ENCODE assay signal across 21 cellular contexts in the genomic region with DNA sequence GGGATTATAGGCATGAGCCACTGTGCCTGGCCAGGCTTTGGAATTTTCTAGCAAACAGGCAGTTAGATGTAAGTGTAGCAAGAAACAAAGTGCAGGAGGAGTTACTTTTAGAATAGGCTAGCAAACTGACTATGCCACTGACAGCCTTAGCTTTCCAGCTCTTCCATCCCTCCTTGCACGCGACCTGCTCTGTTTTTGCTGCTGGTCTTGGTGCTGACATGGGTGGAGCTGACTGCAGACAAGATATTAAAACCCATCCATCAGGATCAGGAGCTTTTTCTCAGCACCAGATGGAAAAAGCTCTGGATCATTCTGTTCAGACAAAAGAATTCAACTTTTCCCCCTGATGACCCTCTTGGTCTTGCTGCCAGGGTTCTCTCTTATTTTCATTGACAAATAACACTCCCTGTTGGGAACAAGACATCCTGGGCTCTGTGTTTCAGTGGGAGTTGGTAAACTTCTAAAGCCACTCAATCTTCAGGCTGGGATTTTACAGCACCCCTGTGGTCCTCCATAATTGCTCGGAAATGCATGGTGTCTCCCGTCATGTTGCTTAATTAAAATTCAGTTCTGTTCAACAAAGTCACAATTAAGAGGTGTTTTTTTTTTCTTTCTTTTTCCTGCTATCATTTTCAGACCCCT.
DNase-seq lines count a peak whose midpoint lies in the region; ATAC-seq and TF ChIP-seq lines count a peak whose summit lies in the region.
"Had no signal": no experiment of that assay in that cellular context is flagged by ENCODE, and none has a peak within 500 bp of the region (broad histone marks: within the 10 kb centered on the region; RNA-seq: fewer than 3 reads in every experiment).

No MANE protein-coding gene starts in this region.

- no peak overlapping the region for H2BK5ac ChIP-seq in mesendoderm (ENCODE audit: low read length)

- H3K56ac ChIP-seq in mesendoderm (ENCODE audit: low read length) = no peak overlapping the region

- H3K4me1 Mint-ChIP-seq in GM23338 = peaks cover 21% of the 10 kb centered on the region
- H3K4me1 Mint-ChIP-seq in WTC11 = peaks cover 22% of the 10 kb centered on the region

- ATAC-seq in GM23338 (peak; percentile 71), WTC11 (peak; percentile 87), HG03159 (IDR thresholded peaks at IDR 0.05; ENCODE audit: unreplicated experiment) (no peak)
- ATAC-seq: Right ventricle myocardium inferior had no signal

- H3K4me2 ChIP-seq in GM23338 = no peak overlapping the region
- no peak overlapping the region for H3K4me2 ChIP-seq in mesendoderm (ENCODE audit: low read length)
- H3K4me2 ChIP-seq: PC-9 had no signal

- H3K36me3 ChIP-seq in GM23338 (ENCODE audit: insufficient read depth) (no peaks in the 10 kb centered on the region), mesendoderm (ENCODE audit: control insufficient read depth, insufficient read depth, low read length) (no peaks in the 10 kb centered on the region)
- H3K36me3 ChIP-seq: SJSA1 had no signal

- no peak overlapping the region for H3K4ac ChIP-seq in mesendoderm (ENCODE audit: low read depth, low read length)

- H3K36me3 Mint-ChIP-seq in GM23338 (ENCODE audit: low read depth) (no peaks in the 10 kb centered on the region; the same call in 2 of the 3 replicates), WTC11 (no peaks in the 10 kb centered on the region)

- H2BK120ac ChIP-seq in mesendoderm (ENCODE audit: low read depth, low read length) = no peak overlapping the region

- peaks cover 6% of the 10 kb centered on the region for H3K9me2 ChIP-seq in GM23338 (ENCODE audit: insufficient read depth)

- WGBS in mesendoderm (ENCODE audit: extremely low coverage, insufficient coverage, low lambda C conversion rate) = no CpG with 5 or more reads among the region's 4 CpGs

- no peaks in the 10 kb centered on the region for H3K79me1 ChIP-seq in mesendoderm (ENCODE audit: low read length)

- no peaks in the 10 kb centered on the region for H3F3A ChIP-seq in GM23338 (replicated peaks; ENCODE audit: low read depth)

- H3K4me1 ChIP-seq in GM23338 (ENCODE audit: insufficient read depth) = peaks cover 7% of the 10 kb centered on the region; the same call in 1 of the 2 replicates
- H3K4me1 ChIP-seq in mesendoderm (ENCODE audit: control insufficient read depth, low read depth, low read length) = no peaks in the 10 kb centered on the region
- H3K4me1 ChIP-seq: SJSA1 had no signal

- H3K4me3 ChIP-seq in GM23338 (no peak overlapping the region), mesendoderm (ENCODE audit: low read length) (no peak overlapping the region)
- H3K4me3 ChIP-seq: PC-9, SJSA1 had no signal

- CTCF ChIA-PET in WTC11 (lab: Charles Lee) = interaction anchor here (1.1 to 1.5 kb wide), 3 partner anchors 29 to 141 kb away, joined by 3 to 5 read pairs (median 3); no protein-coding TSS in a partner anchor

- H3K27ac Mint-ChIP-seq in GM23338 (no peak overlapping the region), WTC11 (no peak overlapping the region)

- H3K18ac ChIP-seq in mesendoderm (ENCODE audit: low read length) = no peak overlapping the region

- H2AFZ ChIP-seq in GM23338 = no peak overlapping the region; the same call in 1 of the 2 replicates
- H2AFZ ChIP-seq: PC-9 had no signal

- no peak overlapping the region for H3K9ac ChIP-seq in mesendoderm (ENCODE audit: low read length)

- no peak overlapping the region for H4K8ac ChIP-seq in mesendoderm (ENCODE audit: low read depth, low read length)

- peaks cover 53% of the 10 kb centered on the region for H3K9me3 Mint-ChIP-seq in GM23338
- H3K9me3 Mint-ChIP-seq in WTC11 = no peaks in the 10 kb centered on the region

- H2AK5ac ChIP-seq in mesendoderm (ENCODE audit: low read length) = no peak overlapping the region

- no peak overlapping the region for H4K5ac ChIP-seq in mesendoderm (ENCODE audit: low read length)

- H3K23ac ChIP-seq in mesendoderm (ENCODE audit: low read length) = no peak overlapping the region

- H3K27me3 ChIP-seq in GM23338 (ENCODE audit: insufficient read depth) (no peaks in the 10 kb centered on the region), mesendoderm (ENCODE audit: insufficient read depth, low read length, poor library complexity) (no peaks in the 10 kb centered on the region)
- H3K27me3 ChIP-seq: SJSA1 had no signal

- TF ChIP-seq CTCF in GM23338 (conservative IDR thresholded peaks at IDR 0.05; ENCODE audit: low read depth in 2 of 2) (no peak), WTC11 (IDR thresholded peaks at IDR 0.05) (no peak)

- H4K20me1 ChIP-seq in GM23338 (replicated peaks; ENCODE audit: insufficient read depth) = no peaks in the 10 kb centered on the region

- H3K27me3 Mint-ChIP-seq in GM23338 (ENCODE audit: insufficient read depth, low read depth, poor library complexity) (no peaks in the 10 kb centered on the region), WTC11 (ENCODE audit: low read depth) (peaks cover 83% of the 10 kb centered on the region)

- H3K4me3 Mint-ChIP-seq in GM23338 (no peak overlapping the region), WTC11 (no peak overlapping the region)

- H3K27ac ChIP-seq in GM23338 (ENCODE audit: low read depth) = no peak overlapping the region
- no peak overlapping the region for H3K27ac ChIP-seq in mesendoderm (ENCODE audit: low read depth, low read length)
- H3K27ac ChIP-seq in caudate nucleus (ENCODE audit: low read depth, low read length) = no peak overlapping the region
- H3K27ac ChIP-seq: HL-60, PC-9, SJSA1 had no signal

- POLR2A ChIA-PET in WTC11 (lab: Charles Lee) = no interaction called here

- H2BK15ac ChIP-seq in mesendoderm (replicated peaks; ENCODE audit: low read depth) = no peak overlapping the region

- DNase-seq in GM23338 (ENCODE audit: low spot score) (peak; percentile 11), WTC11 (ENCODE audit: low spot score) (peak; percentile 14), iPS DF 19.7 (ENCODE audit: low read depth, low spot score) (peak; percentile 9), mesendoderm (peak; percentile 34), caudate nucleus (lab: John Stamatoyannopoulos, UW) (no peak), NCI-H69 (lab: John Stamatoyannopoulos, UW) (no peak)
- DNase-seq: Calu3, DMS79 treated with DMSO at 0.1 percent for 48 hours, HCEC 1CT, NCI-H1048, NCI-H1436, NCI-H187, NCI-H2171 treated with DMSO at 0.1 percent for 48 hours, NCI-H345, NCI-H510A treated with DMSO at 0.1 percent for 48 hours, NCI-H748 treated with DMSO at 0.1 percent for 48 hours, PC-9 had no signal

- H3K79me2 ChIP-seq in GM23338 (replicated peaks; ENCODE audit: insufficient read depth) = no peaks in the 10 kb centered on the region
- H3K79me2 ChIP-seq in mesendoderm (ENCODE audit: control insufficient read depth, insufficient read depth, low read length) = no peaks in the 10 kb centered on the region

TF ChIP-seq in GM23338, 12 proteins besides CTCF, POLR2A, EP300 and RAD21:
- TF ChIP-seq EZH2 (IDR thresholded peaks at IDR 0.05; ENCODE audit: low read depth, unreplicated experiment) (no peak), STAT1 (IDR thresholded peaks at IDR 0.05; ENCODE audit: unreplicated experiment) (no peak), EZH2phosphoT487 (IDR thresholded peaks at IDR 0.05; ENCODE audit: unreplicated experiment) (no peak)
TF ChIP-seq in GM23338: peak in this region for 0.

TF ChIP-seq in WTC11, 78 proteins besides CTCF, POLR2A, EP300 and RAD21:
- TF ChIP-seq TEAD4 (CRISPR knock-in tag; IDR thresholded peaks at IDR 0.05) (no peak), NR3C1 (CRISPR knock-in tag; conservative IDR thresholded peaks at IDR 0.05; ENCODE audit: low read depth) (no peak), NFE2L1 (CRISPR knock-in tag; IDR thresholded peaks at IDR 0.05) (no peak), ESRRA (CRISPR knock-in tag; IDR thresholded peaks at IDR 0.05; ENCODE audit: borderline replicate concordance) (no peak), NFYB (CRISPR knock-in tag; conservative IDR thresholded peaks at IDR 0.05; ENCODE audit: low read depth) (no peak), SOX15 (CRISPR knock-in tag; IDR thresholded peaks at IDR 0.05) (no peak), OVOL2 (CRISPR knock-in tag; IDR thresholded peaks at IDR 0.05; ENCODE audit: borderline replicate concordance) (no peak), HMGA2 (CRISPR knock-in tag; IDR thresholded peaks at IDR 0.05) (no peak)
- TF ChIP-seq, protein P1, sequence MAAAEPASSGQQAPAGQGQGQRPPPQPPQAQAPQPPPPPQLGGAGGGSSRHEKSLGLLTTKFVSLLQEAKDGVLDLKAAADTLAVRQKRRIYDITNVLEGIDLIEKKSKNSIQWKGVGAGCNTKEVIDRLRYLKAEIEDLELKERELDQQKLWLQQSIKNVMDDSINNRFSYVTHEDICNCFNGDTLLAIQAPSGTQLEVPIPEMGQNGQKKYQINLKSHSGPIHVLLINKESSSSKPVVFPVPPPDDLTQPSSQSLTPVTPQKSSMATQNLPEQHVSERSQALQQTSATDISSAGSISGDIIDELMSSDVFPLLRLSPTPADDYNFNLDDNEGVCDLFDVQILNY (CRISPR knock-in tag; IDR thresholded peaks at IDR 0.05) = no peak

Comparison
In these comparisons a context has a peak if more than half of its experiments do, and no peak if none do; other contexts are left out.
1. DNase-seq: peak in GM23338 (single experiment), WTC11 (single experiment), iPS DF 19.7 (single experiment) and mesendoderm (single experiment); none in caudate nucleus (0 of 61) and NCI-H69 (single experiment).